ENCODE assay signal across 20 cellular contexts in genomic region chr9:84849049-84849448, GRCh38.
"Had no signal": no experiment of that assay in that cellular context is flagged by ENCODE, and none has a peak within 500 bp of the region (broad histone marks: within the 10 kb centered on the region; RNA-seq: fewer than 3 reads in every experiment).

No MANE protein-coding gene starts in this region.

- H3K27me3 ChIP-seq: MG63 had no signal

- H3K9me3 ChIP-seq: MG63, SK-N-SH had no signal

- ATAC-seq: Panc1, PC-3 had no signal

- H3K4me3 ChIP-seq: MG63 had no signal

- H3K27ac ChIP-seq: RWPE1 had no signal

- H3K4me2 ChIP-seq: SK-N-SH had no signal

- H3K36me3 ChIP-seq: MG63 had no signal

- DNase-seq: KBM-7, MG63, NCI-H1092 treated with DMSO at 0.1 percent for 48 hours, NCI-H1436, NCI-H187, NCI-H2029, NCI-H2081 treated with DMSO at 0.1 percent for 48 hours, NCI-H2171, NCI-H226, NCI-H446, NCI-H510A, NCI-H524 treated with DMSO at 0.1 percent for 48 hours, NCI-H69, NCI-H774, PC-3, SHP77, SK-N-SH, SW 1271 had no signal

- H3K9ac ChIP-seq: SK-N-SH had no signal
